ENCODE assay signal across 8 cellular contexts in the genomic region with DNA sequence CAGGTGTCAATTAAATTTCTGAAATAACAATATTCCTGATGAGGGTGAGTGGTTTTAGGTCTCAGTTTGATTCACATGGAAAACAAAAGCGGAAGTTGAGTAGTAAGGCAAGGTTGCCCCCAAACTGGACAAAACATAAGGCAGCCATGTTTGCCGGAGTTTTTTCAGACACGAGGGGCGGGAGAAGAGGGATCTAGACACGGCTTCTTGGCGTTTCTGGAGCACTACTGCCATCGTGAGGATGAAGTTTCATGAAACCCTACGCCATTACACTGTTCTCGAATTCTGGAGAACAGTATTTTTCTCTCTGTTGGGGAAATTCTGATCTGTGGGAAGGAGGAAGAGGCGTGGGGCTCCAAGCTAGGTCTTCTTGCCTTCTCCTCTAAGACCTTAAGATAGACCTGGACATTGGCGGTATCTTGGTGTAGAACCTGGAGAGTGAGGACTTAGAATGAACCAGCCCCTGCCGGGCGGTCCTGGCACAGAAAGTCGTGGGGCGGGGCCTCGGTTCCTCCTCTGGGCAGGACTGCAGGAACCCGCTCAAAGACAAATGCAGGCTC.
DNase-seq lines count a peak whose midpoint lies in the region; ATAC-seq, FAIRE-seq and TF ChIP-seq lines count a peak whose summit lies in the region.

No MANE protein-coding gene starts in this region.

- H3K4me1 Mint-ChIP-seq in astrocyte (ENCODE audit: low read depth, unreplicated experiment): no peaks in the 10 kb centered on the region
- no peaks in the 10 kb centered on the region for H3K4me1 Mint-ChIP-seq in T-helper 17 cell

- H3K27me3 ChIP-seq in MM.1S (replicated peaks; ENCODE audit: insufficient read depth, low read length): no peaks in the 10 kb centered on the region
- H3K27me3 ChIP-seq in astrocyte (ENCODE audit: insufficient read depth, low read length): no peaks in the 10 kb centered on the region
- H3K27me3 ChIP-seq in neuron (ENCODE audit: insufficient read depth, low read length): no peaks in the 10 kb centered on the region
- H3K27me3 ChIP-seq in upper lobe of right lung: no peaks in the 10 kb centered on the region

- no peaks in the 10 kb centered on the region for H3F3A ChIP-seq in MM.1S (ENCODE audit: insufficient read depth, low read length)

- intact Hi-C loops in upper lobe of right lung (cut with DNase I): no loop called here

- peak; percentile 78 for ATAC-seq in GM18867 (IDR thresholded peaks at IDR 0.05; ENCODE audit: unreplicated experiment)
- no peak for ATAC-seq in T-helper 17 cell
- ATAC-seq in upper lobe of right lung: no peak

- no peaks in the 10 kb centered on the region for H3K9me2 ChIP-seq in MM.1S (replicated peaks; ENCODE audit: insufficient read depth, low read length)

- peaks cover 9% of the 10 kb centered on the region; the same call in 1 of the 2 replicates for H3K4me1 ChIP-seq in MM.1S (ENCODE audit: low read length)
- H3K4me1 ChIP-seq in astrocyte (ENCODE audit: insufficient read depth, low read length): no peaks in the 10 kb centered on the region
- H3K4me1 ChIP-seq in neuron (ENCODE audit: insufficient read depth, low read length): no peaks in the 10 kb centered on the region
- H3K4me1 ChIP-seq in upper lobe of right lung: no peaks in the 10 kb centered on the region

- H3K27me3 Mint-ChIP-seq in astrocyte (ENCODE audit: low read depth, unreplicated experiment) (no peaks in the 10 kb centered on the region), T-helper 17 cell (no peaks in the 10 kb centered on the region)

- H3K9me3 ChIP-seq in MM.1S (replicated peaks; ENCODE audit: insufficient read depth, low read length) (no peaks in the 10 kb centered on the region), astrocyte (ENCODE audit: insufficient read depth, low read depth, low read length) (no peaks in the 10 kb centered on the region), neuron (ENCODE audit: low read length) (peaks cover 3% of the 10 kb centered on the region), T-helper 17 cell (ENCODE audit: control insufficient read depth, low read length, poor library complexity, severe bottlenecking) (no peaks in the 10 kb centered on the region), upper lobe of right lung (no peaks in the 10 kb centered on the region)

- H3K79me2 ChIP-seq in MM.1S (ENCODE audit: low read length): no peaks in the 10 kb centered on the region
- H3K79me2 ChIP-seq in astrocyte (ENCODE audit: insufficient read depth, low read length): no peaks in the 10 kb centered on the region

- peak overlapping the region; percentile 38; the same call in 1 of the 2 replicates for H3K4me2 ChIP-seq in MM.1S (ENCODE audit: low read depth, low read length)
- no peak overlapping the region for H3K4me2 ChIP-seq in astrocyte (ENCODE audit: low read length)

- peak; percentile 98 for FAIRE-seq in astrocyte (lab: Jason Lieb, UNC)

- H3K27ac ChIP-seq in MM.1S (ENCODE audit: low read length) (peak overlapping the region; percentile 73; the same call in 1 of the 2 replicates), astrocyte (ENCODE audit: low read depth, low read length) (no peak overlapping the region), upper lobe of right lung (no peak overlapping the region)

- H3K9me3 Mint-ChIP-seq in astrocyte (ENCODE audit: unreplicated experiment): no peaks in the 10 kb centered on the region

- DNase-seq in AG09319 (ENCODE audit: extremely low read depth, low read depth) (peak; percentile 75), MM.1S (peak; percentile 83), astrocyte (ENCODE audit: low read depth) (peak; percentile 51), T-helper 17 cell (no peak), GM20000 (ENCODE audit: low spot score) (no peak), upper lobe of right lung (no peak)

- H3K4me3 Mint-ChIP-seq in astrocyte (ENCODE audit: unreplicated experiment) (no peak overlapping the region), T-helper 17 cell (no peak overlapping the region)

- peak overlapping the region; percentile 65 for H3K9ac ChIP-seq in MM.1S (ENCODE audit: low read length)
- H3K9ac ChIP-seq in astrocyte (ENCODE audit: low read length): no peak overlapping the region

- no peak overlapping the region for H3K27ac Mint-ChIP-seq in astrocyte (ENCODE audit: unreplicated experiment)
- no peak overlapping the region for H3K27ac Mint-ChIP-seq in T-helper 17 cell

- H2AFZ ChIP-seq in MM.1S (ENCODE audit: low read length) (peak overlapping the region; percentile 27; the same call in 1 of the 2 replicates), astrocyte (ENCODE audit: low read depth, low read length) (no peak overlapping the region), neuron (ENCODE audit: low read depth, low read length) (peak overlapping the region; percentile 77)

- H3K36me3 ChIP-seq in MM.1S (replicated peaks; ENCODE audit: insufficient read depth, low read length) (no peaks in the 10 kb centered on the region), astrocyte (ENCODE audit: insufficient read depth, low read length) (no peaks in the 10 kb centered on the region), neuron (ENCODE audit: insufficient read depth, low read length) (peaks cover 6% of the 10 kb centered on the region), upper lobe of right lung (no peaks in the 10 kb centered on the region)

- peak; percentile 40 for TF ChIP-seq CTCF in AG09319 (IDR thresholded peaks at IDR 0.05; ENCODE audit: low read depth, low read length)
- TF ChIP-seq CTCF in MM.1S (IDR thresholded peaks at IDR 0.05; ENCODE audit: low read length): peak; percentile 41
- no peak for TF ChIP-seq CTCF in astrocyte (IDR thresholded peaks at IDR 0.05; ENCODE audit: insufficient read depth, low read depth, low read length)
- TF ChIP-seq CTCF in GM20000 (IDR thresholded peaks at IDR 0.05; ENCODE audit: extremely low read depth, missing control alignments): no peak
- TF ChIP-seq CTCF in upper lobe of right lung (IDR thresholded peaks at IDR 0.05): no peak

- no peaks in the 10 kb centered on the region for H4K20me1 ChIP-seq in MM.1S (ENCODE audit: insufficient read depth, low read length)
- no peaks in the 10 kb centered on the region for H4K20me1 ChIP-seq in astrocyte (ENCODE audit: insufficient read depth, low read length)

- H3K4me3 ChIP-seq in MM.1S (ENCODE audit: low read length) (peak overlapping the region; percentile 66), astrocyte (ENCODE audit: insufficient read depth, low read depth, low read length) (no peak overlapping the region), neuron (ENCODE audit: low read length) (peak overlapping the region; percentile 57), upper lobe of right lung (no peak overlapping the region)

- H3K36me3 Mint-ChIP-seq in astrocyte (ENCODE audit: low read depth, unreplicated experiment) (peaks cover 2% of the 10 kb centered on the region), T-helper 17 cell (ENCODE audit: low read depth) (no peaks in the 10 kb centered on the region)

Comparison
In these comparisons a context has a peak if more than half of its experiments do, and no peak if none do; other contexts are left out.
1. DNase-seq: peak in AG09319 (single experiment), MM.1S (single experiment) and astrocyte (single experiment); none in T-helper 17 cell (0 of 3), GM20000 (single experiment) and upper lobe of right lung (single experiment).
2. CTCF ChIP-seq: peak in AG09319 (single experiment) and MM.1S (single experiment); none in astrocyte (single experiment), GM20000 (single experiment) and upper lobe of right lung (single experiment).
3. H3K4me3 ChIP-seq: peak in MM.1S (single experiment) and neuron (single experiment); none in astrocyte (single experiment) and upper lobe of right lung (single experiment).